15 cellular contexts compared by ENCODE assay signal in the genomic region with DNA sequence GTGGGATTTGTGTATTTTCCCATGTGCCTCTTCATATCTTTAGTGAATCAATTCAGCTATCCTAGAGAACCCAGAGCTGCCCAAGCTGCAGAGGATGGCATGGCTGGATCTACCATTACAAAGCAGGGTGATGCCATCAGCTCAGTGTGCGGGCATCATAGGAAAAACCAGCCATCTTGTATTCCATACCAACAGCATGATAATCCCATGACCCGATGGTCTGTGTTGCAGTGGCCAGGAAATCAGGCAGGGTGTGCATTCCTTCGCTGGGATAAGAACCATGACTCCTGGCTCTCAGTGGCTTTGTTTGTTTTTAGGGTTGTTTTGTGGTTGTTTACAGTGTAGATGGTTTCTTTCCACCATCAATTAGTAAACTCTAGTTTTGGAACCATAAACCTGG.
"Had no signal": no experiment of that assay in that cellular context is flagged by ENCODE, and none has a peak within 500 bp of the region (broad histone marks: within the 10 kb centered on the region; RNA-seq: fewer than 3 reads in every experiment).

No MANE protein-coding gene starts in this region.

- H3K9me3 ChIP-seq: breast epithelium, ovary, SJCRH30 had no signal

- H3K36me3 Mint-ChIP-seq: activated CD8-positive, alpha-beta memory T cell treated with anti-CD3 and anti-CD28 coated beads, Interleukin-2, amount 10 ng/mL, durations not matched to agents 7 days and 5 days; activated naive CD4-positive, alpha-beta T cell treated with anti-CD3 and anti-CD28 coated beads, Interleukin-2, amount 50 U/mL, for 24 hours had no signal

- H3K27ac Mint-ChIP-seq: activated CD8-positive, alpha-beta memory T cell treated with anti-CD3 and anti-CD28 coated beads, Interleukin-2, amount 10 ng/mL, durations not matched to agents 7 days and 5 days; activated naive CD4-positive, alpha-beta T cell treated with anti-CD3 and anti-CD28 coated beads, Interleukin-2, amount 50 U/mL, for 24 hours; activated T-cell treated with anti-CD3 and anti-CD28 coated beads, Interleukin-2, amount 50 U/mL, for 24 hours; immature natural killer cell had no signal

- DNase-seq: activated CD4-positive, alpha-beta T cell treated with anti-CD3 and anti-CD28 coated beads, Interleukin-2, amount 50 U/mL, for 48 hours; activated CD4-positive, CD25-positive, alpha-beta regulatory T cell treated with anti-CD3 and anti-CD28 coated beads, Interleukin-2, amount 50 U/mL, for 72 hours; activated CD8-positive, alpha-beta memory T cell treated with anti-CD3 and anti-CD28 coated beads, Interleukin-2, amount 10 ng/mL, durations not matched to agents 7 days and 5 days; activated effector memory CD4-positive, alpha-beta T cell treated with Interleukin-2 at 50 U/mL for 16 hours; activated T-cell treated with anti-CD3 and anti-CD28 coated beads, Interleukin-2, amount 50 U/mL, for 24 hours; immature natural killer cell; left cardiac atrium; SJCRH30; T-helper 9 cell had no signal

- ATAC-seq: activated CD8-positive, alpha-beta memory T cell treated with anti-CD3 and anti-CD28 coated beads, Interleukin-2, amount 10 ng/mL, durations not matched to agents 7 days and 5 days had no signal

- H3K27ac ChIP-seq: breast epithelium, ovary, SJCRH30 had no signal

- FAIRE-seq: colon had no signal

- H3K4me1 ChIP-seq: breast epithelium, SJCRH30 had no signal

- H3K27me3 Mint-ChIP-seq: activated CD8-positive, alpha-beta memory T cell treated with anti-CD3 and anti-CD28 coated beads, Interleukin-2, amount 10 ng/mL, durations not matched to agents 7 days and 5 days; activated naive CD4-positive, alpha-beta T cell treated with anti-CD3 and anti-CD28 coated beads, Interleukin-2, amount 50 U/mL, for 24 hours; activated T-cell treated with anti-CD3 and anti-CD28 coated beads, Interleukin-2, amount 50 U/mL, for 24 hours had no signal

- H3K4me3 ChIP-seq: breast epithelium, ovary, SJCRH30, skin epidermis had no signal

- H3K9me3 Mint-ChIP-seq: activated naive CD4-positive, alpha-beta T cell treated with anti-CD3 and anti-CD28 coated beads, Interleukin-2, amount 50 U/mL, for 24 hours; activated T-cell treated with anti-CD3 and anti-CD28 coated beads, Interleukin-2, amount 50 U/mL, for 24 hours; immature natural killer cell; neural crest cell had no signal

- H3K36me3 ChIP-seq: breast epithelium, ovary had no signal

- H3K4me3 Mint-ChIP-seq: activated CD8-positive, alpha-beta memory T cell treated with anti-CD3 and anti-CD28 coated beads, Interleukin-2, amount 10 ng/mL, durations not matched to agents 7 days and 5 days; activated naive CD4-positive, alpha-beta T cell treated with anti-CD3 and anti-CD28 coated beads, Interleukin-2, amount 50 U/mL, for 24 hours; activated T-cell treated with anti-CD3 and anti-CD28 coated beads, Interleukin-2, amount 50 U/mL, for 24 hours; immature natural killer cell had no signal

- H3K27me3 ChIP-seq: breast epithelium, ovary, SJCRH30 had no signal

- H3K4me1 Mint-ChIP-seq: activated CD8-positive, alpha-beta memory T cell treated with anti-CD3 and anti-CD28 coated beads, Interleukin-2, amount 10 ng/mL, durations not matched to agents 7 days and 5 days; immature natural killer cell had no signal
